Comparison of ENCODE assay signal across 12 cellular contexts in genomic region chr2:74764429-74765272, GRCh38.
DNase-seq lines count a peak whose midpoint lies in the region; ATAC-seq and TF ChIP-seq lines count a peak whose summit lies in the region.
"Had no signal": no experiment of that assay in that cellular context is flagged by ENCODE, and none has a peak within 500 bp of the region (broad histone marks: within the 10 kb centered on the region; RNA-seq: fewer than 3 reads in every experiment).

No MANE protein-coding gene starts in this region.

- peak overlapping the region; percentile 74 for H2AFZ ChIP-seq in neuronal stem cell (ENCODE audit: low read length)

- TF ChIP-seq CTCF in colonic mucosa (IDR thresholded peaks at IDR 0.05): no peak

- no peak overlapping the region for H3K4me3 ChIP-seq in neuronal stem cell (ENCODE audit: low read length in 2 of 2)
- H3K4me3 ChIP-seq in colonic mucosa: no peak overlapping the region
- H3K4me3 ChIP-seq: uterus had no signal

- H3K23ac ChIP-seq in neuronal stem cell (ENCODE audit: low read depth, low read length, poor library complexity): no peak overlapping the region

- no peak overlapping the region for H2BK15ac ChIP-seq in neuronal stem cell (ENCODE audit: low read length)

- no peak overlapping the region for H3K4me2 ChIP-seq in neuronal stem cell (ENCODE audit: insufficient read depth, low read length, poor library complexity, severe bottlenecking)

- H4K91ac ChIP-seq in neuronal stem cell (ENCODE audit: low read depth, low read length, poor library complexity): no peak overlapping the region

- H2BK5ac ChIP-seq in neuronal stem cell (ENCODE audit: low read length): no peak overlapping the region

- DNase-seq in NCI-H2029 treated with DMSO at 0.1 percent for 48 hours (lab: John Stamatoyannopoulos, UW) (peak; percentile 8), NCI-H2029 (lab: John Stamatoyannopoulos, UW) (no peak), HT1080 (ENCODE audit: low read depth) (peak; percentile 28), neuronal stem cell (ENCODE audit: low spot score) (no peak), colonic mucosa (no peak), DMS 273 treated with DMSO at 0.1 percent for 48 hours (lab: John Stamatoyannopoulos, UW) (no peak)
- no peak for DNase-seq in central memory CD4-positive, alpha-beta T cell
- DNase-seq: activated CD8-positive, alpha-beta memory T cell treated with anti-CD3 and anti-CD28 coated beads for 24 hours; naive B cell; stimulated activated CD4-positive, alpha-beta T cell treated with anti-CD3 and anti-CD28 coated beads, Interleukin-4, amount 100 ng/mL, for 24 hours; uterus had no signal

- H3K4me1 ChIP-seq in neuronal stem cell (ENCODE audit: control insufficient read depth in 2 of 2, insufficient read depth in 1 of 2, low read depth in 1 of 2, low read length in 2 of 2) (peaks cover 8 to 18% of the 10 kb centered on the region in 2 donors), colonic mucosa (no peaks in the 10 kb centered on the region)
- H3K4me1 ChIP-seq: uterus had no signal

- H3K27me3 Mint-ChIP-seq in activated T-helper 17 cell treated with anti-CD3 and anti-CD28 coated beads, Interleukin-2, amount 50 U/mL, for 72 hours: peaks cover 8% of the 10 kb centered on the region

- H3K9me3 Mint-ChIP-seq in activated T-helper 17 cell treated with anti-CD3 and anti-CD28 coated beads, Interleukin-2, amount 50 U/mL, for 72 hours: no peaks in the 10 kb centered on the region
- H3K9me3 Mint-ChIP-seq: naive B cell had no signal

- no peak overlapping the region for H2AK5ac ChIP-seq in neuronal stem cell (ENCODE audit: low read depth, low read length)

- WGBS in neuronal stem cell (ENCODE audit: extremely low coverage in 2 of 2, insufficient read length in 2 of 2, insufficient replicate concordance in 1 of 2), 2 donors: no CpG with 5 or more reads among the region's 5 CpGs

- H3K27ac Mint-ChIP-seq in activated T-helper 17 cell treated with anti-CD3 and anti-CD28 coated beads, Interleukin-2, amount 50 U/mL, for 72 hours: no peak overlapping the region

- H3K4me1 Mint-ChIP-seq in activated T-helper 17 cell treated with anti-CD3 and anti-CD28 coated beads, Interleukin-2, amount 50 U/mL, for 72 hours: no peaks in the 10 kb centered on the region
- H3K4me1 Mint-ChIP-seq: naive B cell had no signal

- no peak overlapping the region for H3K27ac ChIP-seq in neuronal stem cell (replicated peaks; ENCODE audit: low read length)
- H3K27ac ChIP-seq in colonic mucosa: no peak overlapping the region
- H3K27ac ChIP-seq: uterus had no signal

- H3K9me3 ChIP-seq in neuronal stem cell (replicated peaks in 1 of 2; ENCODE audit: control insufficient read depth in 2 of 2, insufficient read depth in 1 of 2, low read depth in 1 of 2, low read length in 2 of 2): peaks cover 0 to 2% of the 10 kb centered on the region in 2 donors
- no peaks in the 10 kb centered on the region for H3K9me3 ChIP-seq in colonic mucosa
- H3K9me3 ChIP-seq: uterus had no signal

- H4K8ac ChIP-seq in neuronal stem cell (ENCODE audit: low read depth, low read length): no peak overlapping the region

- no peaks in the 10 kb centered on the region for H3K27me3 ChIP-seq in neuronal stem cell (ENCODE audit: control insufficient read depth in 3 of 3, insufficient read depth in 3 of 3, low read depth in 1 of 3, low read length in 3 of 3)
- H3K27me3 ChIP-seq in colonic mucosa: no peaks in the 10 kb centered on the region
- H3K27me3 ChIP-seq: uterus had no signal

- intact Hi-C loops in colonic mucosa (cut with DNase I): no loop called here

- no peak overlapping the region for H3K4ac ChIP-seq in neuronal stem cell (ENCODE audit: low read length)

- H2BK120ac ChIP-seq in neuronal stem cell (ENCODE audit: low read depth, low read length): no peak overlapping the region

- H3K9ac ChIP-seq in neuronal stem cell (ENCODE audit: low read depth, low read length, poor library complexity) (no peak overlapping the region), colonic mucosa (ENCODE audit: low read depth in 2 of 2, low read length in 2 of 2) (no peak overlapping the region)

- no peak overlapping the region for H3K18ac ChIP-seq in neuronal stem cell (ENCODE audit: low read length)

- H3K79me1 ChIP-seq in neuronal stem cell (ENCODE audit: low read depth, low read length): no peaks in the 10 kb centered on the region

- H3K14ac ChIP-seq in neuronal stem cell (ENCODE audit: low read length): no peak overlapping the region

- H3K36me3 ChIP-seq in neuronal stem cell (replicated peaks in 1 of 2; ENCODE audit: control insufficient read depth in 2 of 2, insufficient read depth in 2 of 2, low read length in 2 of 2) (no peaks in the 10 kb centered on the region), colonic mucosa (no peaks in the 10 kb centered on the region)
- H3K36me3 ChIP-seq: uterus had no signal

- ATAC-seq in activated T-helper 17 cell treated with anti-CD3 and anti-CD28 coated beads, Interleukin-2, amount 50 U/mL, for 72 hours (replicated peaks): peak; percentile 44

- no peaks in the 10 kb centered on the region for H3K36me3 Mint-ChIP-seq in activated T-helper 17 cell treated with anti-CD3 and anti-CD28 coated beads, Interleukin-2, amount 50 U/mL, for 72 hours (ENCODE audit: low read depth)
- H3K36me3 Mint-ChIP-seq: naive B cell had no signal

- no peak overlapping the region for H3K4me3 Mint-ChIP-seq in activated T-helper 17 cell treated with anti-CD3 and anti-CD28 coated beads, Interleukin-2, amount 50 U/mL, for 72 hours

- H2BK12ac ChIP-seq in neuronal stem cell (ENCODE audit: low read length): no peak overlapping the region

Comparison
In these comparisons a context has a peak if more than half of its experiments do, and no peak if none do; other contexts are left out.
1. DNase-seq: peak in NCI-H2029 treated with DMSO at 0.1 percent for 48 hours (single experiment) and HT1080 (single experiment); none in NCI-H2029 (single experiment), neuronal stem cell (single experiment), colonic mucosa (single experiment), DMS 273 treated with DMSO at 0.1 percent for 48 hours (single experiment) and central memory CD4-positive, alpha-beta T cell (single experiment).